In the genomic region with DNA sequence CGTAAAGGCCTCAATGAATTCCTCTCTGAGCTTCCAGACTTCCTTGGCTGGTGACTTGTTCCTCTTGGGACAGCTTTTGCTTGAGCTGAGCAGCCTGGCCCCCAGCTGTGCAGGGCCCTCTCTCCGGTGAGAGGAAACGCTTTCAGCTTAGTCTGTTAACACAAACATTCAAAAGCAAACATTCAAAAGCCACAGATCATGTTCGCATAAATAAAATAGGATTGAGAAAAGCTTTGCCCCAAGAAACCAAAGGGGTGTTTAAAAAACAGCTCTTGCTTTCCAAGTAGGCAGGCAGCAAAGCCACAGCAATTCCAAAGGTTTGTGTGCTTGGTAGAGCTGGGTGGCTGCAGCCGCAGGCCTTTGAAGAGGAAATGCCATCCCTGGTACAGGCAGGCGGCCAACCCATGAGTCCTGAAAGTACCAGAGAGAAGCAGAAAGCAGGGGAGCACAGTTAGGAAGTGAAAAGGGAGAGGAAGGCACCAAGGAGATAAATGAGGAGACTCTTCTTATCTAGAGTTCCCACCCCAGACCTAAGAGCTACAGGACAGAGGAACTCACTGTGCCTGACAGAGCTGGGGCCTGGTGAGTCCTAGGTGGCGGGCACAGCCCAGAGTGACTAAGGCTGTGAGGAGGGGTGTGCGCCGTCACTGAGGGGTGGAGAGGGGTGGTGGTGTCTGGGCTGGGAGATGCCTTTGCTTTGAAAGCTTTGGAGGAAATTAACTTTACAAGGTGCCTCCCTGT, we compare ENCODE assay signal across 10 cellular contexts. TPM values are rescaled to one million over a fixed set of nuclear protein-coding genes. Genes with fewer than 3 reads are reported as not detected.
DNase-seq lines count a peak whose midpoint lies in the region; ATAC-seq and TF ChIP-seq lines count a peak whose summit lies in the region.
"Had no signal": no experiment of that assay in that cellular context is flagged by ENCODE, and none has a peak within 500 bp of the region (broad histone marks: within the 10 kb centered on the region; RNA-seq: fewer than 3 reads in every experiment).

No MANE protein-coding gene starts in this region.

- 0 out of 3 replicates have a peak, but pooled peaks cover 4% of the 10 kb centered on the region for H3K9me3 Mint-ChIP-seq in GM23338

- H4K20me1 ChIP-seq in GM23338 (replicated peaks; ENCODE audit: insufficient read depth), result no peaks in the 10 kb centered on the region

- no peak overlapping the region; the same call in 2 of the 3 replicates for H3K4me3 Mint-ChIP-seq in GM23338
- H3K4me3 Mint-ChIP-seq: activated B cell treated with CpG ODN at 0.5 μM for 24 hours had no signal

- TF ChIP-seq CTCF in GM23338 (conservative IDR thresholded peaks at IDR 0.05; ENCODE audit: low read depth in 2 of 2), result no peak
- TF ChIP-seq CTCF in fibroblast of villous mesenchyme (IDR thresholded peaks at IDR 0.05; ENCODE audit: insufficient read depth, low read depth, low read length), result no peak
- TF ChIP-seq CTCF in prostate gland (IDR thresholded peaks at IDR 0.05), result no peak
- no peak for TF ChIP-seq CTCF in WERI-Rb-1 (IDR thresholded peaks at IDR 0.05; ENCODE audit: low read depth, low read length)

- no peaks in the 10 kb centered on the region for H3K79me2 ChIP-seq in GM23338 (replicated peaks; ENCODE audit: insufficient read depth)

- no peaks in the 10 kb centered on the region for H3K27me3 ChIP-seq in GM23338 (ENCODE audit: insufficient read depth)
- no peaks in the 10 kb centered on the region for H3K27me3 ChIP-seq in prostate gland (replicated peaks; ENCODE audit: insufficient read depth)
- no peaks in the 10 kb centered on the region for H3K27me3 ChIP-seq in WERI-Rb-1 (ENCODE audit: insufficient read depth, low read depth, severe bottlenecking)

- peaks cover 17% of the 10 kb centered on the region for H3K4me1 Mint-ChIP-seq in GM23338
- H3K4me1 Mint-ChIP-seq: activated B cell treated with CpG ODN at 0.5 μM for 24 hours had no signal

- 32% methylated on average over 9 of the region's 9 CpGs for WGBS in prostate gland

- H3K36me3 ChIP-seq in GM23338 (ENCODE audit: insufficient read depth) (no peaks in the 10 kb centered on the region), prostate gland (no peaks in the 10 kb centered on the region), WERI-Rb-1 (no peaks in the 10 kb centered on the region)

- ATAC-seq in GM23338 (peak; percentile 92), GM21515 (IDR thresholded peaks at IDR 0.05; ENCODE audit: unreplicated experiment) (no peak)

- no peak for TF ChIP-seq POLR2A in prostate gland (IDR thresholded peaks at IDR 0.05)

- H3K4me1 ChIP-seq in GM23338 (ENCODE audit: insufficient read depth) (peaks cover 18% of the 10 kb centered on the region), prostate gland (replicated peaks) (peaks cover 3% of the 10 kb centered on the region)

- H2AFZ ChIP-seq in GM23338, result no peak overlapping the region

- peaks cover 11% of the 10 kb centered on the region for H3K27me3 Mint-ChIP-seq in GM23338 (ENCODE audit: insufficient read depth, low read depth, poor library complexity)
- H3K27me3 Mint-ChIP-seq: activated B cell treated with CpG ODN at 0.5 μM for 24 hours had no signal

- H3K9me3 ChIP-seq in prostate gland (no peaks in the 10 kb centered on the region), WERI-Rb-1 (ENCODE audit: severe bottlenecking) (no peaks in the 10 kb centered on the region)

- intact Hi-C loops in prostate gland (cut with DNase I), result no loop called here

- peaks cover 4% of the 10 kb centered on the region for H3F3A ChIP-seq in GM23338 (replicated peaks; ENCODE audit: low read depth)

- H3K4me3 ChIP-seq in GM23338, result 0 out of 2 replicates have a peak overlapping the region, but pooled peaks have one; percentile 22
- H3K4me3 ChIP-seq in fibroblast of villous mesenchyme (ENCODE audit: low read depth, low read length), result peak overlapping the region; percentile 17
- H3K4me3 ChIP-seq in prostate gland, result no peak overlapping the region
- H3K4me3 ChIP-seq in WERI-Rb-1 (ENCODE audit: low read depth, low read length), result no peak overlapping the region

- peak; percentile 67 for DNase-seq in GM23338 (ENCODE audit: low spot score)
- DNase-seq in SW 1271 (lab: John Stamatoyannopoulos, UW), result peak; percentile 18 to 66
- DNase-seq in fibroblast of villous mesenchyme (ENCODE audit: low read depth), result peak; percentile 92
- peak; percentile 66 for DNase-seq in prostate gland (ENCODE audit: low spot score)
- DNase-seq in SIG-M5 (lab: John Stamatoyannopoulos, UW), result no peak
- DNase-seq in NCI-H1436 (lab: John Stamatoyannopoulos, UW), result no peak
- no peak for DNase-seq in WERI-Rb-1
- DNase-seq: activated B cell treated with CpG ODN at 0.5 μM for 24 hours had no signal

- peaks cover 21% of the 10 kb centered on the region; the same call in 1 of the 2 replicates for H3K9me2 ChIP-seq in GM23338 (ENCODE audit: insufficient read depth)

- peak overlapping the region; percentile 88 for H3K27ac ChIP-seq in GM23338 (ENCODE audit: low read depth)
- peak overlapping the region; percentile 62 to 65 for H3K27ac ChIP-seq in prostate gland
- no peak overlapping the region for H3K27ac ChIP-seq in WERI-Rb-1

- H3K36me3 Mint-ChIP-seq in GM23338 (ENCODE audit: low read depth), result peaks cover 17% of the 10 kb centered on the region

- peak overlapping the region; percentile 91 for H3K27ac Mint-ChIP-seq in GM23338
- H3K27ac Mint-ChIP-seq: activated B cell treated with CpG ODN at 0.5 μM for 24 hours had no signal

- H3K4me2 ChIP-seq in GM23338, result peak overlapping the region; percentile 56

TF ChIP-seq in GM23338, 12 proteins besides CTCF, POLR2A, EP300 and RAD21:
- TF ChIP-seq, protein P1, sequence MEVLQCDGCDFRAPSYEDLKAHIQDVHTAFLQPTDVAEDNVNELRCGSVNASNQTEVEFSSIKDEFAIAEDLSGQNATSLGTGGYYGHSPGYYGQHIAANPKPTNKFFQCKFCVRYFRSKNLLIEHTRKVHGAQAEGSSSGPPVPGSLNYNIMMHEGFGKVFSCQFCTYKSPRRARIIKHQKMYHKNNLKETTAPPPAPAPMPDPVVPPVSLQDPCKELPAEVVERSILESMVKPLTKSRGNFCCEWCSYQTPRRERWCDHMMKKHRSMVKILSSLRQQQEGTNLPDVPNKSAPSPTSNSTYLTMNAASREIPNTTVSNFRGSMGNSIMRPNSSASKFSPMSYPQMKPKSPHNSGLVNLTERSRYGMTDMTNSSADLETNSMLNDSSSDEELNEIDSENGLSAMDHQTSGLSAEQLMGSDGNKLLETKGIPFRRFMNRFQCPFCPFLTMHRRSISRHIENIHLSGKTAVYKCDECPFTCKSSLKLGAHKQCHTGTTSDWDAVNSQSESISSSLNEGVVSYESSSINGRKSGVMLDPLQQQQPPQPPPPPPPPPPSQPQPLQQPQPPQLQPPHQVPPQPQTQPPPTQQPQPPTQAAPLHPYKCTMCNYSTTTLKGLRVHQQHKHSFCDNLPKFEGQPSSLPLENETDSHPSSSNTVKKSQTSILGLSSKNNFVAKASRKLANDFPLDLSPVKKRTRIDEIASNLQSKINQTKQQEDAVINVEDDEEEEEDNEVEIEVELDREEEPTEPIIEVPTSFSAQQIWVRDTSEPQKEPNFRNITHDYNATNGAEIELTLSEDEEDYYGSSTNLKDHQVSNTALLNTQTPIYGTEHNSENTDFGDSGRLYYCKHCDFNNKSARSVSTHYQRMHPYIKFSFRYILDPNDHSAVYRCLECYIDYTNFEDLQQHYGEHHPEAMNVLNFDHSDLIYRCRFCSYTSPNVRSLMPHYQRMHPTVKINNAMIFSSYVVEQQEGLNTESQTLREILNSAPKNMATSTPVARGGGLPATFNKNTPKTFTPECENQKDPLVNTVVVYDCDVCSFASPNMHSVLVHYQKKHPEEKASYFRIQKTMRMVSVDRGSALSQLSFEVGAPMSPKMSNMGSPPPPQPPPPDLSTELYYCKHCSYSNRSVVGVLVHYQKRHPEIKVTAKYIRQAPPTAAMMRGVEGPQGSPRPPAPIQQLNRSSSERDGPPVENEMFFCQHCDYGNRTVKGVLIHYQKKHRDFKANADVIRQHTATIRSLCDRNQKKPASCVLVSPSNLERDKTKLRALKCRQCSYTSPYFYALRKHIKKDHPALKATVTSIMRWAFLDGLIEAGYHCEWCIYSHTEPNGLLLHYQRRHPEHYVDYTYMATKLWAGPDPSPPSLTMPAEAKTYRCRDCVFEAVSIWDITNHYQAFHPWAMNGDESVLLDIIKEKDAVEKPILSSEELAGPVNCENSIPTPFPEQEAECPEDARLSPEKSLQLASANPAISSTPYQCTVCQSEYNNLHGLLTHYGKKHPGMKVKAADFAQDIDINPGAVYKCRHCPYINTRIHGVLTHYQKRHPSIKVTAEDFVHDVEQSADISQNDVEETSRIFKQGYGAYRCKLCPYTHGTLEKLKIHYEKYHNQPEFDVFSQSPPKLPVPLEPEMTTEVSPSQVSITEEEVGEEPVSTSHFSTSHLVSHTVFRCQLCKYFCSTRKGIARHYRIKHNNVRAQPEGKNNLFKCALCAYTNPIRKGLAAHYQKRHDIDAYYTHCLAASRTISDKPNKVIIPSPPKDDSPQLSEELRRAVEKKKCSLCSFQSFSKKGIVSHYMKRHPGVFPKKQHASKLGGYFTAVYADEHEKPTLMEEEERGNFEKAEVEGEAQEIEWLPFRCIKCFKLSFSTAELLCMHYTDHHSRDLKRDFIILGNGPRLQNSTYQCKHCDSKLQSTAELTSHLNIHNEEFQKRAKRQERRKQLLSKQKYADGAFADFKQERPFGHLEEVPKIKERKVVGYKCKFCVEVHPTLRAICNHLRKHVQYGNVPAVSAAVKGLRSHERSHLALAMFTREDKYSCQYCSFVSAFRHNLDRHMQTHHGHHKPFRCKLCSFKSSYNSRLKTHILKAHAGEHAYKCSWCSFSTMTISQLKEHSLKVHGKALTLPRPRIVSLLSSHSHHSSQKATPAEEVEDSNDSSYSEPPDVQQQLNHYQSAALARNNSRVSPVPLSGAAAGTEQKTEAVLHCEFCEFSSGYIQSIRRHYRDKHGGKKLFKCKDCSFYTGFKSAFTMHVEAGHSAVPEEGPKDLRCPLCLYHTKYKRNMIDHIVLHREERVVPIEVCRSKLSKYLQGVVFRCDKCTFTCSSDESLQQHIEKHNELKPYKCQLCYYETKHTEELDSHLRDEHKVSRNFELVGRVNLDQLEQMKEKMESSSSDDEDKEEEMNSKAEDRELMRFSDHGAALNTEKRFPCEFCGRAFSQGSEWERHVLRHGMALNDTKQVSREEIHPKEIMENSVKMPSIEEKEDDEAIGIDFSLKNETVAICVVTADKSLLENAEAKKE (CRISPR knock-in tag; IDR thresholded peaks at IDR 0.05), result 0 out of 2 replicates have a peak, but pooled peaks have one; percentile 18
- no peak for TF ChIP-seq CREB1 (CRISPR knock-in tag; IDR thresholded peaks at IDR 0.05; ENCODE audit: low read depth)
TF ChIP-seq in GM23338: peak in this region for 1.

RNA-seq across cellular contexts. Expression of a gene that starts 48.4 kb away (rescaled TPM):
- total RNA-seq in GM23338 (2014; rRNA removed; shearing (Covaris generic)), result 66.5 and 66.6 TPM in 2 replicates
- 130 and 132 TPM in 2 replicates for polyA plus RNA-seq in GM23338 (2016; fragmentation: Nextera tagmentation; extraction: Ambion mirVana)
- total RNA-seq in fibroblast of villous mesenchyme, result 149 and 163 TPM in 2 replicates
- 10 to 100 TPM; 23.4 to 37.6 TPM for total RNA-seq in prostate gland
- total RNA-seq: activated B cell treated with CpG ODN at 0.5 μM for 24 hours, mononuclear cell had no signal

Comparison
In these comparisons a context has a peak if more than half of its experiments do, and no peak if none do; other contexts are left out.
1. DNase-seq: peak in GM23338 (single experiment), SW 1271 (2 of 2), fibroblast of villous mesenchyme (single experiment) and prostate gland (single experiment); none in SIG-M5 (single experiment), NCI-H1436 (single experiment) and WERI-Rb-1 (single experiment).
2. H3K4me3 ChIP-seq: peak in GM23338 (single experiment) and fibroblast of villous mesenchyme (single experiment); none in prostate gland (0 of 2) and WERI-Rb-1 (single experiment).